In genomic region chr4:122009524-122009923, GRCh38 we compare ENCODE assay signal across 2 cellular contexts.
TF ChIP-seq lines count a peak whose summit lies in the region.

No MANE protein-coding gene starts in this region.

TF ChIP-seq in GM23338, 12 proteins besides CTCF, POLR2A, EP300 and RAD21:
- TF ChIP-seq JUNB (IDR thresholded peaks at IDR 0.05; ENCODE audit: unreplicated experiment): no peak
- TF ChIP-seq CREB1 (CRISPR knock-in tag; IDR thresholded peaks at IDR 0.05; ENCODE audit: low read depth): no peak
- TF ChIP-seq ETS1 (IDR thresholded peaks at IDR 0.05): no peak
- TF ChIP-seq ZNF331 (CRISPR knock-in tag; IDR thresholded peaks at IDR 0.05; ENCODE audit: low read depth): no peak
- TF ChIP-seq ZNF114 (CRISPR knock-in tag; IDR thresholded peaks at IDR 0.05): no peak
- TF ChIP-seq ZNF462 (CRISPR knock-in tag; IDR thresholded peaks at IDR 0.05): no peak
- TF ChIP-seq REST (IDR thresholded peaks at IDR 0.05; ENCODE audit: unreplicated experiment): no peak
- no peak for TF ChIP-seq STAT1 (IDR thresholded peaks at IDR 0.05; ENCODE audit: unreplicated experiment)
- no peak for TF ChIP-seq POLR2AphosphoS5 (IDR thresholded peaks at IDR 0.05; ENCODE audit: low read depth)
- no peak for TF ChIP-seq EZH2phosphoT487 (IDR thresholded peaks at IDR 0.05; ENCODE audit: unreplicated experiment)
- no peak for TF ChIP-seq EZH2 (IDR thresholded peaks at IDR 0.05; ENCODE audit: low read depth, unreplicated experiment)
- no peak for TF ChIP-seq NANOG (IDR thresholded peaks at IDR 0.05; ENCODE audit: borderline replicate concordance)

TF ChIP-seq in H1, 55 proteins besides CTCF, POLR2A, EP300 and RAD21:
- no peak for TF ChIP-seq SP2 (IDR thresholded peaks at IDR 0.05; ENCODE audit: low read length)
